16 cellular contexts compared by ENCODE assay signal in the genomic region with DNA sequence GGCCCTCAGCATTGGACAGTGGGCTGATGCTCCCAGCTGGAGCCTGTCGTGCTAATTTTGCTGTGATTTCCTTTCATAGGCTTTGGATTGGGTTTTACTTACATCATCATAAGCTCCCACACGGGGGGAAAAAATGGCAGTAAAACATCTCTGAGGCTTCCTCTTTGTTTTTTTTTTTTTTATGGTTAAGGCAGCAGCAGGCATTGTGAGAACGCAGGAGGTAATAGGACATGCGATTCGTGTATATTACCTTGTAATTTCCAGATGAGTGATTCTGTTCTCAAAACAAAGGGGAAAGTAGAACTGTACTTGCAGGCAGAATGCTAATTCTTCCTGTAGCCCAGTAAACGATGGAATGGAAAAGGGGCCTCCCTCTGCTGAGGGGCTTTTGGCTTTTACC.
DNase-seq lines count a peak whose midpoint lies in the region; ATAC-seq and TF ChIP-seq lines count a peak whose summit lies in the region.
"Had no signal": no experiment of that assay in that cellular context is flagged by ENCODE, and none has a peak within 500 bp of the region (broad histone marks: within the 10 kb centered on the region; RNA-seq: fewer than 3 reads in every experiment).

No MANE protein-coding gene starts in this region.

- no peak for ATAC-seq in CD8-positive, alpha-beta T cell

- no peaks in the 10 kb centered on the region for H3K79me2 ChIP-seq in smooth muscle cell (ENCODE audit: low read depth)

- TF ChIP-seq CTCF in smooth muscle cell (IDR thresholded peaks at IDR 0.05; ENCODE audit: borderline replicate concordance, insufficient read depth, poor library complexity, severe bottlenecking), result no peak
- TF ChIP-seq CTCF in CD8-positive, alpha-beta T cell (IDR thresholded peaks at IDR 0.05), result no peak

- 47% methylated on average over 6 of the region's 6 CpGs for WGBS in smooth muscle cell (ENCODE audit: low lambda C conversion rate)

- H3F3A ChIP-seq in smooth muscle cell (ENCODE audit: low read depth), result no peaks in the 10 kb centered on the region

- CTCF ChIA-PET in CD8-positive, alpha-beta T cell (lab: Charles Lee), result no interaction called here

- H2AFZ ChIP-seq in smooth muscle cell (ENCODE audit: low read depth), result no peak overlapping the region

- peaks cover 4% of the 10 kb centered on the region for H3K27me3 Mint-ChIP-seq in CD8-positive, alpha-beta T cell (ENCODE audit: low read depth)

- H3K9ac ChIP-seq in SK-N-MC (ENCODE audit: insufficient read length), result peak overlapping the region; percentile 16
- H3K9ac ChIP-seq in smooth muscle cell (ENCODE audit: low read depth), result no peak overlapping the region
- H3K9ac ChIP-seq: BLaER1, SK-N-SH had no signal

- DNase-seq in KBM-7 (peak; percentile 50), SK-N-MC (ENCODE audit: low read depth, low spot score) (no peak), kidney glomerular epithelial cell (lab: John Stamatoyannopoulos, UW) (peak; percentile 2), smooth muscle cell (lab: John Stamatoyannopoulos, UW; ENCODE audit: unreplicated experiment) (no peak)
- no peak for DNase-seq in CD8-positive, alpha-beta T cell
- DNase-seq in activated CD8-positive, alpha-beta memory T cell treated with anti-CD3 and anti-CD28 coated beads, Interleukin-2, amount 50 U/mL, for 48 hours, result no peak
- no peak for DNase-seq in activated CD8-positive, alpha-beta memory T cell treated with anti-CD3 and anti-CD28 coated beads, Interleukin-2, amount 50 U/mL, for 4 hours
- DNase-seq: DMS153, KG1, MG63, NCI-H1105 treated with DMSO at 0.1 percent for 48 hours, NCI-H1930, NCI-H226, NCI-H748 treated with DMSO at 0.1 percent for 48 hours, SK-N-SH had no signal

- H3K4me1 Mint-ChIP-seq in CD8-positive, alpha-beta T cell (ENCODE audit: low read depth), result peaks cover 31% of the 10 kb centered on the region

- H3K4me1 ChIP-seq in smooth muscle cell (ENCODE audit: low read depth), result peaks cover 8% of the 10 kb centered on the region
- H3K4me1 ChIP-seq in CD8-positive, alpha-beta T cell (ENCODE audit: insufficient read depth, low read length), result peaks cover 9% of the 10 kb centered on the region
- H3K4me1 ChIP-seq: BLaER1 had no signal

- no peaks in the 10 kb centered on the region for H4K20me1 ChIP-seq in smooth muscle cell (ENCODE audit: low read depth)
- H4K20me1 ChIP-seq: BLaER1 had no signal

- POLR2A ChIA-PET in CD8-positive, alpha-beta T cell (lab: Charles Lee), result no interaction called here

- H3K36me3 Mint-ChIP-seq in CD8-positive, alpha-beta T cell, result peaks cover 5% of the 10 kb centered on the region

- no peak overlapping the region for H3K27ac Mint-ChIP-seq in CD8-positive, alpha-beta T cell

- H3K9me3 ChIP-seq in SK-N-MC (ENCODE audit: low read depth, low read length) (no peaks in the 10 kb centered on the region), smooth muscle cell (replicated peaks; ENCODE audit: low read depth) (no peaks in the 10 kb centered on the region)
- no peaks in the 10 kb centered on the region for H3K9me3 ChIP-seq in CD8-positive, alpha-beta T cell (ENCODE audit: low read length)
- H3K9me3 ChIP-seq: BLaER1, MG63, SK-N-SH had no signal

- H3K9me3 Mint-ChIP-seq in CD8-positive, alpha-beta T cell, result no peaks in the 10 kb centered on the region

- no peak overlapping the region for H3K4me2 ChIP-seq in smooth muscle cell
- H3K4me2 ChIP-seq: BLaER1, SK-N-SH had no signal

- H3K36me3 ChIP-seq in SK-N-MC (ENCODE audit: insufficient read depth, low read length) (no peaks in the 10 kb centered on the region), smooth muscle cell (ENCODE audit: low read depth) (no peaks in the 10 kb centered on the region)
- no peaks in the 10 kb centered on the region for H3K36me3 ChIP-seq in CD8-positive, alpha-beta T cell (ENCODE audit: insufficient read depth, low read length)
- H3K36me3 ChIP-seq: BLaER1, MG63 had no signal

- H3K27me3 ChIP-seq in smooth muscle cell (ENCODE audit: low read depth), result no peaks in the 10 kb centered on the region
- no peaks in the 10 kb centered on the region for H3K27me3 ChIP-seq in CD8-positive, alpha-beta T cell (ENCODE audit: insufficient read depth, low read length)
- H3K27me3 ChIP-seq: BLaER1, MG63 had no signal

- in situ Hi-C loops in KBM-7 (cut with MboI; ENCODE audit: low pct_unique_long_range_greater_than_20kb, low sequenced_read_pairs), result no loop called here

- H3K4me3 ChIP-seq in SK-N-MC (peak overlapping the region; percentile 56), smooth muscle cell (no peak overlapping the region)
- H3K4me3 ChIP-seq in CD8-positive, alpha-beta T cell (ENCODE audit: low read depth, low read length), result no peak overlapping the region
- H3K4me3 ChIP-seq: BLaER1, MG63 had no signal

- H3K27ac ChIP-seq in SK-N-MC (peak overlapping the region; percentile 82), smooth muscle cell (ENCODE audit: low read depth) (peak overlapping the region; percentile 48)
- no peak overlapping the region for H3K27ac ChIP-seq in CD8-positive, alpha-beta T cell (ENCODE audit: low read depth, low read length)
- H3K27ac ChIP-seq: BLaER1 had no signal

- no peak overlapping the region for H3K4me3 Mint-ChIP-seq in CD8-positive, alpha-beta T cell

- intact Hi-C loops in CD8-positive, alpha-beta T cell (cut with DNase I, micrococcal nuclease), result no loop called here

Comparison
In these comparisons a context has a peak if more than half of its experiments do, and no peak if none do; other contexts are left out.
1. DNase-seq: peak in KBM-7 (single experiment) and kidney glomerular epithelial cell (single experiment); none in SK-N-MC (single experiment), smooth muscle cell (single experiment), CD8-positive, alpha-beta T cell (0 of 7), activated CD8-positive, alpha-beta memory T cell treated with anti-CD3 and anti-CD28 coated beads, Interleukin-2, amount 50 U/mL, for 48 hours (single experiment) and activated CD8-positive, alpha-beta memory T cell treated with anti-CD3 and anti-CD28 coated beads, Interleukin-2, amount 50 U/mL, for 4 hours (single experiment).